ENCODE assay signal across 8 cellular contexts in the genomic region with DNA sequence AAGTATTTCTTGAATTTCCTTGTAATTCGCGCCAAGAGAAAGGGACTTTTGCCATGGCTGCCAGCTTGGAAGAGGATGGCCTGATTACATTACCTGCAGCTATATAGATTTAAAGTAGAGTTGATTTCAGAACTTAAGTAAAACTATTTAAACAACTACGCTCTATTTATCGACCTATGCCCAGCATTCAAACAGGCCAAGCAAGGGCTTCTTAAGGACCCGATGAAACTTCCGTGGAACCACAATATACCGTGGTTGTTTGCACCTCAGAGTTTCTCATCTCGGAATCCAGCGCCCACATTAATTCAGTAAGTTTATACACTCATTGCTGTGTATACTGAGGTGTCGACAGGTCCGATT. TPM values are rescaled to one million over a fixed set of nuclear protein-coding genes. Genes with fewer than 3 reads are reported as not detected.
DNase-seq lines count a peak whose midpoint lies in the region; ATAC-seq lines count a peak whose summit lies in the region.

No MANE protein-coding gene starts in this region.

- H3K9ac ChIP-seq in HUES64 (ENCODE audit: low read depth, low read length): no peak overlapping the region; the same call in 1 of the 2 replicates

- peak overlapping the region; percentile 77 for H3K4me3 Mint-ChIP-seq in activated naive CD8-positive, alpha-beta T cell treated with anti-CD3 and anti-CD28 coated beads for 36 hours
- H3K4me3 Mint-ChIP-seq in stimulated activated memory B cell treated with anti-CD40 and anti-IgM and Interleukin-4, amounts not matched to agents 10 μg/mL and 1 μg/mL and 100 μg/mL, for 72 hours: peak overlapping the region; percentile 61

- H3K4me1 ChIP-seq in HUES64 (ENCODE audit: insufficient read depth, low read length): peaks cover 24% of the 10 kb centered on the region

- H3K4me1 Mint-ChIP-seq in activated naive CD8-positive, alpha-beta T cell treated with anti-CD3 and anti-CD28 coated beads for 36 hours: peaks cover 14% of the 10 kb centered on the region
- H3K4me1 Mint-ChIP-seq in stimulated activated memory B cell treated with anti-CD40 and anti-IgM and Interleukin-4, amounts not matched to agents 10 μg/mL and 1 μg/mL and 100 μg/mL, for 72 hours: peaks cover 13% of the 10 kb centered on the region

- no peaks in the 10 kb centered on the region for H3K36me3 Mint-ChIP-seq in activated naive CD8-positive, alpha-beta T cell treated with anti-CD3 and anti-CD28 coated beads for 36 hours
- no peaks in the 10 kb centered on the region for H3K36me3 Mint-ChIP-seq in stimulated activated memory B cell treated with anti-CD40 and anti-IgM and Interleukin-4, amounts not matched to agents 10 μg/mL and 1 μg/mL and 100 μg/mL, for 72 hours

- peak overlapping the region; percentile 77; the same call in 1 of the 2 replicates for H3K27ac ChIP-seq in HUES64 (ENCODE audit: low read depth, low read length)

- no peaks in the 10 kb centered on the region for H3K36me3 ChIP-seq in HUES64 (ENCODE audit: insufficient read depth, low read length)

- no peak overlapping the region for H3K27ac Mint-ChIP-seq in activated naive CD8-positive, alpha-beta T cell treated with anti-CD3 and anti-CD28 coated beads for 36 hours
- H3K27ac Mint-ChIP-seq in stimulated activated memory B cell treated with anti-CD40 and anti-IgM and Interleukin-4, amounts not matched to agents 10 μg/mL and 1 μg/mL and 100 μg/mL, for 72 hours: no peak overlapping the region

- 9% methylated on average over 9 of the region's 11 CpGs for WGBS in HUES64

- H3K9me3 ChIP-seq in HUES64 (ENCODE audit: insufficient read depth, low read depth, low read length) (no peaks in the 10 kb centered on the region), iPS-18c (ENCODE audit: control insufficient read depth, insufficient read depth, low read length) (no peaks in the 10 kb centered on the region)

- no peaks in the 10 kb centered on the region for H3K9me3 Mint-ChIP-seq in activated naive CD8-positive, alpha-beta T cell treated with anti-CD3 and anti-CD28 coated beads for 36 hours
- no peaks in the 10 kb centered on the region for H3K9me3 Mint-ChIP-seq in stimulated activated memory B cell treated with anti-CD40 and anti-IgM and Interleukin-4, amounts not matched to agents 10 μg/mL and 1 μg/mL and 100 μg/mL, for 72 hours

- DNase-seq in activated naive CD8-positive, alpha-beta T cell treated with anti-CD3 and anti-CD28 coated beads for 36 hours: no peak
- DNase-seq in NCI-H2227 (lab: John Stamatoyannopoulos, UW; ENCODE audit: unreplicated experiment) (no peak), NCI-H2196 (lab: John Stamatoyannopoulos, UW; ENCODE audit: unreplicated experiment) (no peak)

- peaks cover 24% of the 10 kb centered on the region for H3K27me3 ChIP-seq in HUES64 (ENCODE audit: insufficient read depth, low read length)

- H3K4me3 ChIP-seq in HUES64 (ENCODE audit: low read length): peak overlapping the region; percentile 73
- peak overlapping the region; percentile 56; the same call in 1 of the 2 replicates for H3K4me3 ChIP-seq in iPS-18c (ENCODE audit: insufficient read depth, low read depth, low read length)

- no peak for ATAC-seq in stimulated activated memory B cell treated with anti-CD40 and anti-IgM and Interleukin-4, amounts not matched to agents 10 μg/mL and 1 μg/mL and 100 μg/mL, for 72 hours
- ATAC-seq in HG02938 (IDR thresholded peaks at IDR 0.05; ENCODE audit: unreplicated experiment) (no peak), GM21529 (IDR thresholded peaks at IDR 0.05; ENCODE audit: unreplicated experiment) (no peak)

- H3K27me3 Mint-ChIP-seq in activated naive CD8-positive, alpha-beta T cell treated with anti-CD3 and anti-CD28 coated beads for 36 hours: peaks cover 67% of the 10 kb centered on the region
- H3K27me3 Mint-ChIP-seq in stimulated activated memory B cell treated with anti-CD40 and anti-IgM and Interleukin-4, amounts not matched to agents 10 μg/mL and 1 μg/mL and 100 μg/mL, for 72 hours: peaks cover 60% of the 10 kb centered on the region

RNA-seq across cellular contexts. Expression of gene CDC14B, which starts 0.5 kb away (rescaled TPM):
- 27.9 TPM for polyA plus RNA-seq in HUES64 (2013, experiment 1 of 2)
- polyA plus RNA-seq in HUES64 (2013, experiment 2 of 2): 33.3 TPM
- total RNA-seq in activated naive CD8-positive, alpha-beta T cell treated with anti-CD3 and anti-CD28 coated beads for 36 hours: under 1 TPM; 0.56 to 0.70 TPM

RNA-seq across cellular contexts. Expression of gene PRXL2C, which starts 35.0 kb away (rescaled TPM):
- 4.3 TPM for polyA plus RNA-seq in HUES64 (2013, experiment 1 of 2)
- 4.3 TPM for polyA plus RNA-seq in HUES64 (2013, experiment 2 of 2)
- total RNA-seq in activated naive CD8-positive, alpha-beta T cell treated with anti-CD3 and anti-CD28 coated beads for 36 hours: 1 to 10 TPM; 4.1 to 4.2 TPM
